22 cellular contexts compared by ENCODE assay signal in the genomic region with DNA sequence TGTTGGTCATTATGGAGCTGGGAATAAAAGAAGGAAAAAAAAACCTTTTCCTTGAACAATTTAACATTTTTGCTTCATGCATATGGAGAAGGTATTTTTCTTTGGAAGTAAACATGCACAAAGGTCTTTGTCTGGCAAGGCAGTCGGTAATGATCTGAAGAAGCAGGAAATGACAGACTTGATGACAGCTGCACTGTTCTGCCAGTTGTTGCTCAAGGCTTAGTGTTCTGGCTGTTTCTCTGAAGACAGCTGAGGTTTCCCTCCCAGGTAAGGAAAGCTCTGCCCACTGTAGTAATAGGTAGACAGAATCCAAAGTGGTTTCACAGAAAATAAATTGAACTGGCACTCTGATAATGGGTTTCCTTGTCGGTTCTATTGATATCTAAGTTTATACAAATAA.
A peak's percentile ranks its signal among the peaks of the same experiment; 100 is the strongest.
DNase-seq lines count a peak whose midpoint lies in the region; ATAC-seq, FAIRE-seq and TF ChIP-seq lines count a peak whose summit lies in the region.
"Had no signal": no experiment of that assay in that cellular context is flagged by ENCODE, and none has a peak within 500 bp of the region (broad histone marks: within the 10 kb centered on the region; RNA-seq: fewer than 3 reads in every experiment).

No MANE protein-coding gene starts in this region.

- POLR2A ChIA-PET in A549 (lab: Yijun Ruan, JAX): no interaction called here

- TF ChIP-seq CTCF in A549 (IDR thresholded peaks at IDR 0.05): no peak
- no peak for TF ChIP-seq CTCF in epithelial cell of esophagus (IDR thresholded peaks at IDR 0.05; ENCODE audit: insufficient read depth, low read depth, low read length, missing control alignments)
- TF ChIP-seq CTCF in right atrium auricular region (IDR thresholded peaks at IDR 0.05): no peak

- WGBS in A549 (ENCODE audit: missing lambda C conversion rate): 0% methylated on average over 2 of the region's 2 CpGs

- no peaks in the 10 kb centered on the region for H3K27me3 ChIP-seq in right atrium auricular region
- H3K27me3 ChIP-seq: BLaER1 had no signal

- TF ChIP-seq POLR2A in A549 (IDR thresholded peaks at IDR 0.05; ENCODE audit: low read length): no peak

- no peak for TF ChIP-seq EP300 in A549 (IDR thresholded peaks at IDR 0.05)

- no peak for TF ChIP-seq RAD21 in A549 (conservative IDR thresholded peaks at IDR 0.05 in 1 of 2, IDR thresholded peaks at IDR 0.05 in 1 of 2)

- no peak overlapping the region for H3K4me3 ChIP-seq in A549
- H3K4me3 ChIP-seq in epithelial cell of esophagus (ENCODE audit: low read length): no peak overlapping the region
- no peak overlapping the region for H3K4me3 ChIP-seq in right atrium auricular region
- H3K4me3 ChIP-seq: BLaER1 had no signal

- no peak for DNase-seq in A549 (ENCODE audit: low read depth in 1 of 2, low spot score in 1 of 2)
- DNase-seq in HT-29 (ENCODE audit: low spot score): peak; percentile 28
- DNase-seq in NCI-H82 (lab: John Stamatoyannopoulos, UW): peak; percentile 81
- peak; percentile 33 for DNase-seq in epithelial cell of esophagus (ENCODE audit: low read depth)
- DNase-seq in right atrium auricular region (ENCODE audit: low spot score): no peak
- DNase-seq in GM03348 (ENCODE audit: low spot score): no peak
- no peak for DNase-seq in frontal cortex (ENCODE audit: low spot score in 2 of 2)
- DNase-seq: CD4-positive, alpha-beta T cell; COR-L47; DND-41; NCI-H1048; NCI-H1417 treated with DMSO at 0.1 percent for 48 hours; NCI-H187; NCI-H526 treated with DMSO at 0.1 percent for 48 hours had no signal

- CTCF ChIA-PET in A549 (lab: Yijun Ruan, JAX): no interaction called here

- H3K9me3 ChIP-seq in A549 (peaks cover 10% of the 10 kb centered on the region; the same call in 1 of the 3 replicates), right atrium auricular region (no peaks in the 10 kb centered on the region)
- H3K9me3 ChIP-seq: BLaER1 had no signal

- H3K4me2 ChIP-seq in A549: no peak overlapping the region
- H3K4me2 ChIP-seq: BLaER1 had no signal

- H3K36me3 ChIP-seq in right atrium auricular region: no peaks in the 10 kb centered on the region
- H3K36me3 ChIP-seq: BLaER1 had no signal

- H3K27ac ChIP-seq in A549: no peak overlapping the region
- no peak overlapping the region for H3K27ac ChIP-seq in right atrium auricular region
- H3K27ac ChIP-seq: BLaER1 had no signal

- no peaks in the 10 kb centered on the region for H3K4me1 ChIP-seq in A549
- H3K4me1 ChIP-seq in right atrium auricular region: no peaks in the 10 kb centered on the region
- H3K4me1 ChIP-seq: BLaER1 had no signal

- no peak for FAIRE-seq in A549 (lab: Jason Lieb, UNC)
- no peak for FAIRE-seq in frontal cortex (lab: Jason Lieb, UNC)
- FAIRE-seq: GM18507, GM19239, H1, RCC 7860 had no signal

- ATAC-seq in A549 (no peak), HG03342 (IDR thresholded peaks at IDR 0.05; ENCODE audit: unreplicated experiment) (no peak)
- ATAC-seq: HCT116, Right ventricle myocardium inferior had no signal

TF ChIP-seq in A549, 52 proteins besides CTCF, POLR2A, EP300 and RAD21:
- TF ChIP-seq PHF8 (IDR thresholded peaks at IDR 0.05; ENCODE audit: borderline replicate concordance, low read depth) (0 out of 2 replicates have a peak, but pooled peaks have one; percentile 20), CHD2 (IDR thresholded peaks at IDR 0.05; ENCODE audit: low read length, partially characterized antibody) (no peak)

Comparison
In these comparisons a context has a peak if more than half of its experiments do, and no peak if none do; other contexts are left out.
1. DNase-seq: peak in HT-29 (single experiment), NCI-H82 (single experiment) and epithelial cell of esophagus (single experiment); none in A549 (0 of 2), right atrium auricular region (single experiment), GM03348 (single experiment) and frontal cortex (0 of 2).